ENCODE assay signal across 26 cellular contexts in genomic region chr19:47084879-47085439, GRCh38. TPM values are rescaled to one million over a fixed set of nuclear protein-coding genes. Genes with fewer than 3 reads are reported as not detected.
DNase-seq lines count a peak whose midpoint lies in the region; ATAC-seq and TF ChIP-seq lines count a peak whose summit lies in the region.
"Had no signal": no experiment of that assay in that cellular context is flagged by ENCODE, and none has a peak within 500 bp of the region (broad histone marks: within the 10 kb centered on the region; RNA-seq: fewer than 3 reads in every experiment).

No MANE protein-coding gene starts in this region.

- H3K4me1 Mint-ChIP-seq in activated naive CD8-positive, alpha-beta T cell treated with anti-CD3 and anti-CD28 coated beads, Interleukin-2, amount 10 ng/mL, durations not matched to agents 7 days and 5 days: peaks cover 4% of the 10 kb centered on the region
- no peaks in the 10 kb centered on the region for H3K4me1 Mint-ChIP-seq in activated naive CD8-positive, alpha-beta T cell treated with anti-CD3 and anti-CD28 coated beads, Interleukin-2, amount 50 U/mL, for 24 hours
- peaks cover 14% of the 10 kb centered on the region for H3K4me1 Mint-ChIP-seq in stimulated activated memory B cell treated with anti-CD40 and anti-IgM and Interleukin-4, amounts not matched to agents 10 μg/mL and 1 μg/mL and 100 μg/mL, for 72 hours
- H3K4me1 Mint-ChIP-seq in neural progenitor cell: no peaks in the 10 kb centered on the region

- no peaks in the 10 kb centered on the region for H3K9me3 ChIP-seq in HEK293 (ENCODE audit: control insufficient read depth, insufficient read depth, low read depth, low read length)
- no peaks in the 10 kb centered on the region for H3K9me3 ChIP-seq in adrenal gland (replicated peaks in 1 of 3)
- no peaks in the 10 kb centered on the region for H3K9me3 ChIP-seq in neural progenitor cell (ENCODE audit: low read depth)
- H3K9me3 ChIP-seq: MG63, SJCRH30 had no signal

- H3K4me2 ChIP-seq in neural progenitor cell: no peak overlapping the region

- H3K36me3 ChIP-seq in HEK293 (ENCODE audit: control insufficient read depth in 2 of 2, insufficient read depth in 1 of 2, low read length in 2 of 2) (peaks cover 65 to 96% of the 10 kb centered on the region in 2 experiments), adrenal gland (replicated peaks in 1 of 2) (peaks cover 0 to 100% of the 10 kb centered on the region in 2 donors), neural progenitor cell (no peaks in the 10 kb centered on the region)

- WGBS in adrenal gland, 4 donors: 60 to 74% (median 68%) methylated on average over 21 to 24 of the region's 24 CpGs

- no peak overlapping the region for H2AFZ ChIP-seq in neural progenitor cell (replicated peaks)

- no peak for DNase-seq in activated naive CD8-positive, alpha-beta T cell treated with anti-CD3 and anti-CD28 coated beads, Interleukin-2, amount 10 ng/mL, durations not matched to agents 7 days and 5 days
- no peak for DNase-seq in activated naive CD8-positive, alpha-beta T cell treated with anti-CD3 and anti-CD28 coated beads, Interleukin-2, amount 50 U/mL, for 24 hours
- peak in 6 of 7 donors; percentile 45 to 79 (median 60) for DNase-seq in adrenal gland
- DNase-seq in neural progenitor cell (ENCODE audit: low spot score): no peak
- DNase-seq: CD8-positive, alpha-beta T cell; DMS 273 treated with DMSO at 0.1 percent for 48 hours; DMS79; EL; GDM1; KBM-7; MG63; NCI-H1105 treated with DMSO at 0.1 percent for 48 hours; NCI-H2029; NCI-H446; NCI-H524 treated with DMSO at 0.1 percent for 48 hours; NCI-H82; NK-92 treated with Interleukin-12 subunit alpha and Interleukin-12 subunit beta, amount 100 ng/mL, for 24 hours; PC-3; SJCRH30 had no signal

- no peak overlapping the region for H3K9ac ChIP-seq in neural progenitor cell

- H3K27me3 Mint-ChIP-seq in activated naive CD8-positive, alpha-beta T cell treated with anti-CD3 and anti-CD28 coated beads, Interleukin-2, amount 10 ng/mL, durations not matched to agents 7 days and 5 days: no peaks in the 10 kb centered on the region
- no peaks in the 10 kb centered on the region for H3K27me3 Mint-ChIP-seq in activated naive CD8-positive, alpha-beta T cell treated with anti-CD3 and anti-CD28 coated beads, Interleukin-2, amount 50 U/mL, for 24 hours
- no peaks in the 10 kb centered on the region for H3K27me3 Mint-ChIP-seq in stimulated activated memory B cell treated with anti-CD40 and anti-IgM and Interleukin-4, amounts not matched to agents 10 μg/mL and 1 μg/mL and 100 μg/mL, for 72 hours
- peaks cover 2% of the 10 kb centered on the region for H3K27me3 Mint-ChIP-seq in neural progenitor cell (ENCODE audit: insufficient read depth, low read depth)

- intact Hi-C loops in adrenal gland (cut with DNase I): loop anchor here (5.0 kb wide), 2 partner anchors 32 to 42 kb away; no protein-coding TSS in a partner anchor

- H3F3A ChIP-seq in neural progenitor cell (ENCODE audit: low read depth): peaks cover 11% of the 10 kb centered on the region

- peak overlapping the region; percentile 25 for H3K27ac Mint-ChIP-seq in activated naive CD8-positive, alpha-beta T cell treated with anti-CD3 and anti-CD28 coated beads, Interleukin-2, amount 10 ng/mL, durations not matched to agents 7 days and 5 days
- H3K27ac Mint-ChIP-seq in activated naive CD8-positive, alpha-beta T cell treated with anti-CD3 and anti-CD28 coated beads, Interleukin-2, amount 50 U/mL, for 24 hours: no peak overlapping the region
- H3K27ac Mint-ChIP-seq in stimulated activated memory B cell treated with anti-CD40 and anti-IgM and Interleukin-4, amounts not matched to agents 10 μg/mL and 1 μg/mL and 100 μg/mL, for 72 hours: peak overlapping the region; percentile 52
- H3K27ac Mint-ChIP-seq in neural progenitor cell: no peak overlapping the region
- H3K27ac Mint-ChIP-seq: CD8-positive, alpha-beta T cell had no signal

- CTCF ChIA-PET in HEK293 (lab: Yijun Ruan, JAX): interaction anchor here (0.6 kb wide), 1 partner anchor 15 kb away, joined by 3 read pairs; no protein-coding TSS in a partner anchor

- no peak for ATAC-seq in activated naive CD8-positive, alpha-beta T cell treated with anti-CD3 and anti-CD28 coated beads, Interleukin-2, amount 10 ng/mL, durations not matched to agents 7 days and 5 days (ENCODE audit: low read depth)
- no peak for ATAC-seq in activated naive CD8-positive, alpha-beta T cell treated with anti-CD3 and anti-CD28 coated beads, Interleukin-2, amount 50 U/mL, for 24 hours
- ATAC-seq in stimulated activated memory B cell treated with anti-CD40 and anti-IgM and Interleukin-4, amounts not matched to agents 10 μg/mL and 1 μg/mL and 100 μg/mL, for 72 hours: no peak
- no peak for ATAC-seq in GM18517 (IDR thresholded peaks at IDR 0.05; ENCODE audit: unreplicated experiment)
- ATAC-seq: CD8-positive, alpha-beta T cell; GM12878; HepG2; PC-3; SK-N-SH treated with all-trans-retinoic acid at 6 μM for 48 hours had no signal

- no peak for TF ChIP-seq CTCF in HEK293 (tag by site-specific recombination; IDR thresholded peaks at IDR 0.05)
- no peak for TF ChIP-seq CTCF in adrenal gland (IDR thresholded peaks at IDR 0.05)
- TF ChIP-seq CTCF in neural progenitor cell (IDR thresholded peaks at IDR 0.05): no peak

- H3K27ac ChIP-seq in HEK293 (ENCODE audit: extremely low read depth, low read depth, low read length) (peak overlapping the region; percentile 31; the same call in 1 of the 2 replicates), adrenal gland (peak overlapping the region in 3 of 5 donors; percentile 26 to 72 (median 71)), neural progenitor cell (no peak overlapping the region)
- H3K27ac ChIP-seq: C4-2B, SJCRH30 had no signal

- peaks cover 32% of the 10 kb centered on the region for H3K36me3 Mint-ChIP-seq in activated naive CD8-positive, alpha-beta T cell treated with anti-CD3 and anti-CD28 coated beads, Interleukin-2, amount 10 ng/mL, durations not matched to agents 7 days and 5 days
- H3K36me3 Mint-ChIP-seq in activated naive CD8-positive, alpha-beta T cell treated with anti-CD3 and anti-CD28 coated beads, Interleukin-2, amount 50 U/mL, for 24 hours (ENCODE audit: low read depth): peaks cover 54% of the 10 kb centered on the region
- peaks cover 53% of the 10 kb centered on the region for H3K36me3 Mint-ChIP-seq in stimulated activated memory B cell treated with anti-CD40 and anti-IgM and Interleukin-4, amounts not matched to agents 10 μg/mL and 1 μg/mL and 100 μg/mL, for 72 hours
- H3K36me3 Mint-ChIP-seq in neural progenitor cell: peaks cover 30% of the 10 kb centered on the region

- no peaks in the 10 kb centered on the region for H3K79me2 ChIP-seq in neural progenitor cell (ENCODE audit: low read depth)

- no peaks in the 10 kb centered on the region for H3K9me3 Mint-ChIP-seq in activated naive CD8-positive, alpha-beta T cell treated with anti-CD3 and anti-CD28 coated beads, Interleukin-2, amount 10 ng/mL, durations not matched to agents 7 days and 5 days
- H3K9me3 Mint-ChIP-seq in activated naive CD8-positive, alpha-beta T cell treated with anti-CD3 and anti-CD28 coated beads, Interleukin-2, amount 50 U/mL, for 24 hours: no peaks in the 10 kb centered on the region
- no peaks in the 10 kb centered on the region for H3K9me3 Mint-ChIP-seq in stimulated activated memory B cell treated with anti-CD40 and anti-IgM and Interleukin-4, amounts not matched to agents 10 μg/mL and 1 μg/mL and 100 μg/mL, for 72 hours
- H3K9me3 Mint-ChIP-seq in neural progenitor cell: no peaks in the 10 kb centered on the region
- H3K9me3 Mint-ChIP-seq: CD8-positive, alpha-beta T cell had no signal

- H3K4me3 Mint-ChIP-seq in activated naive CD8-positive, alpha-beta T cell treated with anti-CD3 and anti-CD28 coated beads, Interleukin-2, amount 10 ng/mL, durations not matched to agents 7 days and 5 days: no peak overlapping the region
- H3K4me3 Mint-ChIP-seq in activated naive CD8-positive, alpha-beta T cell treated with anti-CD3 and anti-CD28 coated beads, Interleukin-2, amount 50 U/mL, for 24 hours: no peak overlapping the region
- no peak overlapping the region for H3K4me3 Mint-ChIP-seq in stimulated activated memory B cell treated with anti-CD40 and anti-IgM and Interleukin-4, amounts not matched to agents 10 μg/mL and 1 μg/mL and 100 μg/mL, for 72 hours
- no peak overlapping the region for H3K4me3 Mint-ChIP-seq in neural progenitor cell
- H3K4me3 Mint-ChIP-seq: CD8-positive, alpha-beta T cell had no signal

- TF ChIP-seq POLR2A in adrenal gland (IDR thresholded peaks at IDR 0.05): no peak

- no peak overlapping the region for H3K4me3 ChIP-seq in HEK293 (ENCODE audit: low read depth, low read length)
- no peak overlapping the region for H3K4me3 ChIP-seq in adrenal gland
- H3K4me3 ChIP-seq in neural progenitor cell: no peak overlapping the region
- H3K4me3 ChIP-seq: GM12878, MG63, SJCRH30 had no signal

- H4K20me1 ChIP-seq in neural progenitor cell (ENCODE audit: low read depth): peaks cover 2% of the 10 kb centered on the region

- no peaks in the 10 kb centered on the region for H3K27me3 ChIP-seq in adrenal gland
- no peaks in the 10 kb centered on the region for H3K27me3 ChIP-seq in neural progenitor cell
- H3K27me3 ChIP-seq: MG63, SJCRH30 had no signal

- POLR2A ChIA-PET in activated naive CD8-positive, alpha-beta T cell treated with anti-CD3 and anti-CD28 coated beads, Interleukin-2, amount 10 ng/mL, durations not matched to agents 7 days and 5 days (lab: Charles Lee): interaction anchor here (1.0 to 1.4 kb wide), 2 partner anchors 29 to 37 kb away, joined by 3 read pairs; partner anchors contain the start of gene ZC3H4
- POLR2A ChIA-PET in HEK293 (lab: Yijun Ruan, JAX): interaction anchor here (0.6 kb wide), 1 partner anchor 168 kb away, joined by 4 read pairs; no protein-coding TSS in a partner anchor

- H3K4me1 ChIP-seq in HEK293 (ENCODE audit: control insufficient read depth, insufficient read depth, low read length) (no peaks in the 10 kb centered on the region), adrenal gland (replicated peaks in 1 of 2) (peaks cover 0 to under 1% of the 10 kb centered on the region in 2 donors), neural progenitor cell (no peaks in the 10 kb centered on the region)
- H3K4me1 ChIP-seq: SJCRH30 had no signal

RNA-seq across cellular contexts. Expression of gene ZC3H4, which starts 28.6 kb away (rescaled TPM):
- total RNA-seq in activated naive CD8-positive, alpha-beta T cell treated with anti-CD3 and anti-CD28 coated beads, Interleukin-2, amount 10 ng/mL, durations not matched to agents 7 days and 5 days: 10 to 100 TPM; 84.3 to 86.0 TPM
- total RNA-seq in adrenal gland (10 to 100 TPM; 19.2 to 45.0 (median 27.1) TPM), neural progenitor cell (ENCODE audit: low replicate concordance) (19.1 and 29.1 TPM in 2 replicates)
- polyA plus RNA-seq in adrenal gland: 10 to 100 TPM; 10.8 to 24.9 (median 19.7) TPM

RNA-seq across cellular contexts. Expression of gene TMEM160, which starts 36.5 kb away (rescaled TPM):
- 10 to 100 TPM; 54.7 to 59.0 TPM for total RNA-seq in activated naive CD8-positive, alpha-beta T cell treated with anti-CD3 and anti-CD28 coated beads, Interleukin-2, amount 10 ng/mL, durations not matched to agents 7 days and 5 days
- total RNA-seq in adrenal gland (10 to 100 TPM; 24.9 to 76.2 (median 42.6) TPM), neural progenitor cell (ENCODE audit: low replicate concordance) (8.0 and 66.2 TPM in 2 replicates)
- polyA plus RNA-seq in adrenal gland: 100 to 1,000 TPM in 1 of 3 donors, 10 to 100 TPM in 1, under 1 TPM in 1; 0.62 to 120 (median 11.7) TPM

RNA-seq across cellular contexts. Expression of gene SAE1, which starts 45.7 kb away (rescaled TPM):
- total RNA-seq in activated naive CD8-positive, alpha-beta T cell treated with anti-CD3 and anti-CD28 coated beads, Interleukin-2, amount 10 ng/mL, durations not matched to agents 7 days and 5 days: 100 to 1,000 TPM; 108 to 114 TPM
- total RNA-seq in adrenal gland: 10 to 100 TPM; 40.1 to 58.5 (median 49.7) TPM
- 10 to 100 TPM; 19.0 to 71.8 (median 23.6) TPM for polyA plus RNA-seq in adrenal gland
- 258 and 305 TPM in 2 replicates for total RNA-seq in neural progenitor cell (ENCODE audit: low replicate concordance)

Comparison
In these comparisons a context has a peak if more than half of its experiments do, and no peak if none do; other contexts are left out.
1. H3K27ac Mint-ChIP-seq: peak in activated naive CD8-positive, alpha-beta T cell treated with anti-CD3 and anti-CD28 coated beads, Interleukin-2, amount 10 ng/mL, durations not matched to agents 7 days and 5 days (single experiment) and stimulated activated memory B cell treated with anti-CD40 and anti-IgM and Interleukin-4, amounts not matched to agents 10 μg/mL and 1 μg/mL and 100 μg/mL, for 72 hours (single experiment); none in activated naive CD8-positive, alpha-beta T cell treated with anti-CD3 and anti-CD28 coated beads, Interleukin-2, amount 50 U/mL, for 24 hours (single experiment) and neural progenitor cell (single experiment).
2. DNase-seq: peak in adrenal gland (6 of 7); none in activated naive CD8-positive, alpha-beta T cell treated with anti-CD3 and anti-CD28 coated beads, Interleukin-2, amount 10 ng/mL, durations not matched to agents 7 days and 5 days (single experiment), activated naive CD8-positive, alpha-beta T cell treated with anti-CD3 and anti-CD28 coated beads, Interleukin-2, amount 50 U/mL, for 24 hours (single experiment) and neural progenitor cell (single experiment).